Comparison of ENCODE assay signal across 14 cellular contexts in the genomic region with DNA sequence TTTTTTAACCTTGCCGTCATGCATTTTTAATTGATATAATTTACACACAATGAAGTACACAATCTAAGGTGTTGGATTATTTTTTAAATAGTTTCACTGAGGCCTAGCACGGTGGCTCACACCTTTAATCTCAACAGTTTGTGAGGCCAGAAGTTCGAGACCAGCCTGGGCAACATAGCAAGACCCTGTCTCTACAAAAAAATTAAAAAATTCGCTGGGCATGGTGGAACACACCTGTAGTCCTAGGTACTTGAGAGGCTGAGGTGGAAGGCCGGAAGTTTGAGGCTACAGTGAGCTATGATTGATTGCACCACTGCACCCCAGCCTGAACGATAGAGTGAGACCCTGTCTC.
"Had no signal": no experiment of that assay in that cellular context is flagged by ENCODE, and none has a peak within 500 bp of the region (broad histone marks: within the 10 kb centered on the region; RNA-seq: fewer than 3 reads in every experiment).

No MANE protein-coding gene starts in this region.

- H3K4me3 ChIP-seq: esophagus muscularis mucosa, pancreas, thoracic aorta had no signal

- H3K27ac Mint-ChIP-seq: activated CD4-positive, alpha-beta memory T cell treated with anti-CD3 and anti-CD28 coated beads for 36 hours; activated naive CD4-positive, alpha-beta T cell treated with anti-CD3 and anti-CD28 coated beads, Interleukin-2, amount 10 ng/mL, durations not matched to agents 7 days and 5 days; activated T-cell treated with anti-CD3 and anti-CD28 coated beads, Interleukin-2, amount 50 U/mL, for 24 hours had no signal

- H3K27me3 ChIP-seq: esophagus muscularis mucosa, pancreas had no signal

- H3K4me3 Mint-ChIP-seq: activated CD4-positive, alpha-beta memory T cell treated with anti-CD3 and anti-CD28 coated beads for 36 hours; activated naive CD4-positive, alpha-beta T cell treated with anti-CD3 and anti-CD28 coated beads, Interleukin-2, amount 10 ng/mL, durations not matched to agents 7 days and 5 days; activated T-cell treated with anti-CD3 and anti-CD28 coated beads, Interleukin-2, amount 50 U/mL, for 24 hours; neural crest cell; T-cell had no signal

- DNase-seq: activated CD4-positive, alpha-beta memory T cell treated with anti-CD3 and anti-CD28 coated beads for 36 hours; activated CD4-positive, alpha-beta T cell treated with anti-CD3 and anti-CD28 coated beads for 1 hour; activated naive CD4-positive, alpha-beta T cell treated with anti-CD3 and anti-CD28 coated beads, Interleukin-2, amount 10 ng/mL, durations not matched to agents 7 days and 5 days; activated T-cell treated with anti-CD3 and anti-CD28 coated beads, Interleukin-2, amount 50 U/mL, for 24 hours; glutamatergic neuron; hypothalamus; mesenchymal stem cell; pancreas; stimulated activated CD4-positive, alpha-beta T cell treated with anti-CD3 and anti-CD28 coated beads, Interleukin-1b, Interleukin-23, amount 100 ng/mL, for 48 hours; T-cell; T1000 had no signal

- H3K9me3 Mint-ChIP-seq: activated CD4-positive, alpha-beta memory T cell treated with anti-CD3 and anti-CD28 coated beads for 36 hours; activated naive CD4-positive, alpha-beta T cell treated with anti-CD3 and anti-CD28 coated beads, Interleukin-2, amount 10 ng/mL, durations not matched to agents 7 days and 5 days; activated T-cell treated with anti-CD3 and anti-CD28 coated beads, Interleukin-2, amount 50 U/mL, for 24 hours; neural crest cell; T-cell had no signal

- H3K4me1 Mint-ChIP-seq: neural crest cell had no signal

- H3K9me3 ChIP-seq: esophagus muscularis mucosa, pancreas, thoracic aorta had no signal

- H3K36me3 ChIP-seq: esophagus muscularis mucosa, pancreas, thoracic aorta had no signal

- H3K36me3 Mint-ChIP-seq: activated naive CD4-positive, alpha-beta T cell treated with anti-CD3 and anti-CD28 coated beads, Interleukin-2, amount 10 ng/mL, durations not matched to agents 7 days and 5 days had no signal

- H3K27me3 Mint-ChIP-seq: activated CD4-positive, alpha-beta memory T cell treated with anti-CD3 and anti-CD28 coated beads for 36 hours; activated T-cell treated with anti-CD3 and anti-CD28 coated beads, Interleukin-2, amount 50 U/mL, for 24 hours; T-cell had no signal

- H3K27ac ChIP-seq: esophagus muscularis mucosa, pancreas, thoracic aorta had no signal
